ENCODE assay signal across 2 cellular contexts in genomic region chr6:125947581-125947980, GRCh38.
A peak's percentile ranks its signal among the peaks of the same experiment; 100 is the strongest.
TF ChIP-seq lines count a peak whose summit lies in the region.

No MANE protein-coding gene starts in this region.

TF ChIP-seq in SK-N-SH treated with all-trans-retinoic acid at 6 μM for 48 hours, 23 proteins besides CTCF, POLR2A, EP300 and RAD21 (continued from another document):
- TF ChIP-seq, protein P1, sequence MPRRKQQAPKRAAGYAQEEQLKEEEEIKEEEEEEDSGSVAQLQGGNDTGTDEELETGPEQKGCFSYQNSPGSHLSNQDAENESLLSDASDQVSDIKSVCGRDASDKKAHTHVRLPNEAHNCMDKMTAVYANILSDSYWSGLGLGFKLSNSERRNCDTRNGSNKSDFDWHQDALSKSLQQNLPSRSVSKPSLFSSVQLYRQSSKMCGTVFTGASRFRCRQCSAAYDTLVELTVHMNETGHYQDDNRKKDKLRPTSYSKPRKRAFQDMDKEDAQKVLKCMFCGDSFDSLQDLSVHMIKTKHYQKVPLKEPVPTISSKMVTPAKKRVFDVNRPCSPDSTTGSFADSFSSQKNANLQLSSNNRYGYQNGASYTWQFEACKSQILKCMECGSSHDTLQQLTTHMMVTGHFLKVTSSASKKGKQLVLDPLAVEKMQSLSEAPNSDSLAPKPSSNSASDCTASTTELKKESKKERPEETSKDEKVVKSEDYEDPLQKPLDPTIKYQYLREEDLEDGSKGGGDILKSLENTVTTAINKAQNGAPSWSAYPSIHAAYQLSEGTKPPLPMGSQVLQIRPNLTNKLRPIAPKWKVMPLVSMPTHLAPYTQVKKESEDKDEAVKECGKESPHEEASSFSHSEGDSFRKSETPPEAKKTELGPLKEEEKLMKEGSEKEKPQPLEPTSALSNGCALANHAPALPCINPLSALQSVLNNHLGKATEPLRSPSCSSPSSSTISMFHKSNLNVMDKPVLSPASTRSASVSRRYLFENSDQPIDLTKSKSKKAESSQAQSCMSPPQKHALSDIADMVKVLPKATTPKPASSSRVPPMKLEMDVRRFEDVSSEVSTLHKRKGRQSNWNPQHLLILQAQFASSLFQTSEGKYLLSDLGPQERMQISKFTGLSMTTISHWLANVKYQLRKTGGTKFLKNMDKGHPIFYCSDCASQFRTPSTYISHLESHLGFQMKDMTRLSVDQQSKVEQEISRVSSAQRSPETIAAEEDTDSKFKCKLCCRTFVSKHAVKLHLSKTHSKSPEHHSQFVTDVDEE (CRISPR knock-in tag; IDR thresholded peaks at IDR 0.05): no peak
- TF ChIP-seq OSR1 (CRISPR knock-in tag; IDR thresholded peaks at IDR 0.05): no peak
- TF ChIP-seq TOX (CRISPR knock-in tag; IDR thresholded peaks at IDR 0.05; ENCODE audit: borderline replicate concordance): no peak
- no peak for TF ChIP-seq CSDC2 (CRISPR knock-in tag; IDR thresholded peaks at IDR 0.05)
- TF ChIP-seq ARNTL (CRISPR knock-in tag; IDR thresholded peaks at IDR 0.05; ENCODE audit: borderline replicate concordance, low read depth): no peak
- peak; percentile 48; the same call in 1 of the 2 replicates for TF ChIP-seq ISL1 (CRISPR knock-in tag; IDR thresholded peaks at IDR 0.05)
TF ChIP-seq in SK-N-SH treated with all-trans-retinoic acid at 6 μM for 48 hours: peak in this region for 1.

TF ChIP-seq in SK-N-SH, 30 proteins besides CTCF, POLR2A, EP300 and RAD21 (continued from another document):
- TF ChIP-seq, protein P2, sequence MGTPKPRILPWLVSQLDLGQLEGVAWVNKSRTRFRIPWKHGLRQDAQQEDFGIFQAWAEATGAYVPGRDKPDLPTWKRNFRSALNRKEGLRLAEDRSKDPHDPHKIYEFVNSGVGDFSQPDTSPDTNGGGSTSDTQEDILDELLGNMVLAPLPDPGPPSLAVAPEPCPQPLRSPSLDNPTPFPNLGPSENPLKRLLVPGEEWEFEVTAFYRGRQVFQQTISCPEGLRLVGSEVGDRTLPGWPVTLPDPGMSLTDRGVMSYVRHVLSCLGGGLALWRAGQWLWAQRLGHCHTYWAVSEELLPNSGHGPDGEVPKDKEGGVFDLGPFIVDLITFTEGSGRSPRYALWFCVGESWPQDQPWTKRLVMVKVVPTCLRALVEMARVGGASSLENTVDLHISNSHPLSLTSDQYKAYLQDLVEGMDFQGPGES (IDR thresholded peaks at IDR 0.05; ENCODE audit: low read depth, low read length): no peak
